Comparison of ENCODE assay signal across 8 cellular contexts in the genomic region with DNA sequence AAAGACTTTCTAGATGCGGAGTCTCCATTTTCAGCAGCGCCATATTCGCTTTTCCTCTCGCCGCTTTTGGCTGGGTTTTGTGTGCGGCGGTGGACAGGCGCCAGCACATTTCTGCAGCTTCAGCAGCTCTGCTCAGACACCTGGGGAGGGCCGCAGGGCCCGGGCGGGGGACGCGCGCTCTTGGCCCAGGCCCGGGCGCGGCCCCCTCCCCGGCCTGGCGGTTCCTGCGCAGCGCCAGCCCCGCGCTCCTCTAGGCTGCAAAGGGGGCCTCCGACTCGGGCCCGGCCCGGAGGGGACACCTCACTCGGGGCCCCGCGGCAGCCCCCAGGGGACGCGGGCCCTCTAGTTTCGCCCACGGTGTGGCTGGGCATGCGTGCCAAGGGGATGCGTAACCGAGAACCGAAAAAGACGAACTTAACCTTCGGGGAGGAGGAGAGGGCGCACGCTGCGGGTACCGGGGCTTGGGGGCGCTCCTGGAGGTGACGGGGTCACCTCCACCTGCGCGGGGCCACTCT.
DNase-seq lines count a peak whose midpoint lies in the region; ATAC-seq and TF ChIP-seq lines count a peak whose summit lies in the region.

No MANE protein-coding gene starts in this region.

- ATAC-seq in GM18505 (IDR thresholded peaks at IDR 0.05; ENCODE audit: unreplicated experiment) (peak; percentile 49), HG02588 (IDR thresholded peaks at IDR 0.05; ENCODE audit: unreplicated experiment) (peak; percentile 72)

- TF ChIP-seq POLR2A in GM18505 (IDR thresholded peaks at IDR 0.05; ENCODE audit: borderline replicate concordance, extremely low read depth, insufficient read depth, insufficient read length) = peak; percentile 68

- DNase-seq in RPMI8226 (peak; percentile 93), amniotic epithelial cell (ENCODE audit: low read depth) (peak; percentile 34), hippocampal formation (lab: John Stamatoyannopoulos, UW) (peak; percentile 67 to 77), retinal pigment epithelial cell (ENCODE audit: low read depth) (no peak), Kasumi-1 (lab: John Stamatoyannopoulos, UW) (no peak), SKM-1 treated with dmso at 0.1 percent for 144 hours (lab: John Stamatoyannopoulos, UW; ENCODE audit: unreplicated experiment) (no peak)

- H3K4me3 ChIP-seq in retinal pigment epithelial cell (ENCODE audit: low read length) = peak overlapping the region; percentile 64

- TF ChIP-seq CTCF in retinal pigment epithelial cell (conservative IDR thresholded peaks at IDR 0.05; ENCODE audit: low read depth, low read length) = no peak

Comparison
In these comparisons a context has a peak if more than half of its experiments do, and no peak if none do; other contexts are left out.
1. DNase-seq: peak in RPMI8226 (single experiment), amniotic epithelial cell (single experiment) and hippocampal formation (2 of 2); none in retinal pigment epithelial cell (single experiment), Kasumi-1 (0 of 2) and SKM-1 treated with dmso at 0.1 percent for 144 hours (single experiment).